12 cellular contexts compared by ENCODE assay signal in the genomic region with DNA sequence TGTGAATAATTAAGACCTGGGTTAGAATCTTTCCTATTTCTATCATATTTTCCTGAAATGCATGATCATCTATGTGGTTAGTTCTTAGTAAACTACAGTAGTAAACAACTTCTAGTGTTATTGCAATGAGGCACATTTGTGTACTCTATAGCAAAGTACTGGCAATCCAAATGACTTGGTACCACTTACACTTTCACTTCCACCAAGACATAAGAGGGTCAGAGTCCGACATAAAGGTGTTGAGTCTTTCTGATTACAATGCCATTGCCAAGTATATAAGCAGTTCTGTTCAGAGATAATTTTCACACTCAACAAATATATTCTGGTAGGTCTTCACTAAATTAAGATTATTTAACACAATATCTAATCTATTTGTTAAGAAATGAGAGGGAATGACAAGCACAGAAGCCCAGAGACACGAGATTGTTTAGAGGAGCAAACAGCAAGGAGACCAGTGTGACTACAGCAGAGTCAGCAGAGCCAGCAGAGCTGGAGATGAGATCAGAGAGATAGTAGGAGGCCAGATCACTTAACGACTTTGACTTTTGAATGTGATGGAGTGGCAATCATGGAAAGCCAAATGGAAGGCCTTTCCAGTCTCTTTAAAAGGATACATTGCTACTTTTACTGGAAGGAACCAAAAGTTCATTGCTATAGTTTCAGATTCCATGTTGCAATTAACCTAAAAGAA. TPM values are rescaled to one million over a fixed set of nuclear protein-coding genes. Genes with fewer than 3 reads are reported as not detected.
DNase-seq lines count a peak whose midpoint lies in the region; ATAC-seq, FAIRE-seq and TF ChIP-seq lines count a peak whose summit lies in the region.
"Had no signal": no experiment of that assay in that cellular context is flagged by ENCODE, and none has a peak within 500 bp of the region (broad histone marks: within the 10 kb centered on the region; RNA-seq: fewer than 3 reads in every experiment).

No MANE protein-coding gene starts in this region.

- no peaks in the 10 kb centered on the region for H3K36me3 ChIP-seq in right lobe of liver
- H3K36me3 ChIP-seq in HepG2 (replicated peaks in 1 of 2; ENCODE audit: control insufficient read depth in 1 of 2, insufficient read depth in 2 of 2, low read length in 2 of 2) = peaks cover 1 to 16% of the 10 kb centered on the region in 2 experiments; a peak in 3 of 5 replicates

- 53% methylated on average over 3 of the region's 3 CpGs for WGBS in right lobe of liver (ENCODE audit: insufficient coverage, low coverage, low lambda C conversion rate, missing lambda C conversion rate)
- WGBS in HepG2 (ENCODE audit: low lambda C conversion rate) = 92% methylated on average over 3 of the region's 3 CpGs

- FAIRE-seq in HepG2 (lab: Jason Lieb, UNC) (no peak), urothelium cell line (lab: Jason Lieb, UNC) (peak; percentile 61)
- FAIRE-seq: keratinocyte had no signal

- intact Hi-C loops in right lobe of liver (cut with DNase I) (no loop called here), HepG2 (cut with micrococcal nuclease; ENCODE audit: unreplicated experiment) (no loop called here)

- POLR2A ChIA-PET in HepG2 (lab: Yijun Ruan, JAX) = no interaction called here

- no peak for TF ChIP-seq EP300 in HepG2 (IDR thresholded peaks at IDR 0.05; ENCODE audit: low read depth in 2 of 2, low read length in 2 of 2)
- no peak for TF ChIP-seq EP300 in HepG2 (CRISPR knock-in tag; IDR thresholded peaks at IDR 0.05; ENCODE audit: borderline replicate concordance)

- H4K20me1 ChIP-seq in HepG2 (ENCODE audit: insufficient read depth, low read length) = peaks cover 50% of the 10 kb centered on the region; the same call in 1 of the 2 replicates

- TF ChIP-seq RAD21 in HepG2 (CRISPR knock-in tag; IDR thresholded peaks at IDR 0.05) = no peak

- H3K4me3 ChIP-seq in right lobe of liver (no peak overlapping the region), HepG2 (replicated peaks in 1 of 3; ENCODE audit: insufficient read depth in 1 of 3, low read depth in 2 of 3, low read length in 3 of 3) (no peak overlapping the region)

- CTCF ChIA-PET in HepG2 (lab: Yijun Ruan, JAX; ENCODE audit: low intra/inter-chr PET ratio, low total read pairs) = no interaction called here

- no peak overlapping the region for H3K9ac ChIP-seq in HepG2 (ENCODE audit: insufficient read depth, low read depth, low read length)

- peak overlapping the region; percentile 53 for H3K27ac Mint-ChIP-seq in activated T-helper 17 cell treated with anti-CD3 and anti-CD28 coated beads, Interleukin-2, amount 50 U/mL, for 72 hours

- no peaks in the 10 kb centered on the region for H3K9me3 ChIP-seq in right lobe of liver
- H3K9me3 ChIP-seq in HepG2 (ENCODE audit: low read length) = no peaks in the 10 kb centered on the region

- H3K9me3 Mint-ChIP-seq in activated T-helper 17 cell treated with anti-CD3 and anti-CD28 coated beads, Interleukin-2, amount 50 U/mL, for 72 hours = no peaks in the 10 kb centered on the region

- no peak overlapping the region for H2AFZ ChIP-seq in HepG2 (ENCODE audit: low read length)

- TF ChIP-seq POLR2A in right lobe of liver (IDR thresholded peaks at IDR 0.05) (no peak), HepG2 (IDR thresholded peaks at IDR 0.05; ENCODE audit: insufficient read depth in 1 of 2, low read depth in 2 of 2, low read length in 2 of 2) (no peak)

- H3K27me3 ChIP-seq in right lobe of liver = no peaks in the 10 kb centered on the region
- no peaks in the 10 kb centered on the region for H3K27me3 ChIP-seq in HepG2 (ENCODE audit: control insufficient read depth in 1 of 2, insufficient read depth in 2 of 2, low read length in 2 of 2)

- H3K27ac ChIP-seq in right lobe of liver = no peak overlapping the region
- H3K27ac ChIP-seq in HepG2 (ENCODE audit: extremely low read length, insufficient read depth, low read length) = no peak overlapping the region

- no TSS peak for BruUV-seq in HepG2 (replicated peaks; lab: Mats Ljungman, UMichigan)

- peaks cover 67% of the 10 kb centered on the region for H3K36me3 Mint-ChIP-seq in activated T-helper 17 cell treated with anti-CD3 and anti-CD28 coated beads, Interleukin-2, amount 50 U/mL, for 72 hours (ENCODE audit: low read depth)

- H3K4me1 ChIP-seq in right lobe of liver (peaks cover 0 to 13% (median 0%) of the 10 kb centered on the region in 4 donors), HepG2 (ENCODE audit: insufficient read depth, low read length) (peaks cover 11% of the 10 kb centered on the region; the same call in 1 of the 2 replicates)

- peak overlapping the region; percentile 41 for H3K4me3 Mint-ChIP-seq in activated T-helper 17 cell treated with anti-CD3 and anti-CD28 coated beads, Interleukin-2, amount 50 U/mL, for 72 hours

- DNase-seq in right lobe of liver = no peak
- no peak for DNase-seq in HepG2 (ENCODE audit: low spot score)
- DNase-seq in urothelium cell line (ENCODE audit: low spot score) = no peak
- no peak for DNase-seq in SHP77 (lab: John Stamatoyannopoulos, UW)
- no peak for DNase-seq in GM13976 (ENCODE audit: low spot score)
- DNase-seq in SHP77 treated with DMSO at 0.1 percent for 48 hours (lab: John Stamatoyannopoulos, UW) = no peak
- DNase-seq: activated naive CD4-positive, alpha-beta T cell; occipital lobe; stimulated activated naive CD4-positive, alpha-beta T cell had no signal

- peaks cover 91% of the 10 kb centered on the region for H3K79me2 ChIP-seq in HepG2 (ENCODE audit: insufficient read depth, low read length)

- no peak overlapping the region for H3K4me2 ChIP-seq in HepG2 (ENCODE audit: low read depth, low read length)

- no peak for TF ChIP-seq CTCF in right lobe of liver (IDR thresholded peaks at IDR 0.05)
- no peak for TF ChIP-seq CTCF in HepG2 (CRISPR knock-in tag; IDR thresholded peaks at IDR 0.05)
- no peak for TF ChIP-seq CTCF in GM13976 (IDR thresholded peaks at IDR 0.05; ENCODE audit: borderline replicate concordance, control extremely low read depth, extremely low read depth, insufficient read depth, missing control alignments)

- no peaks in the 10 kb centered on the region for H3K27me3 Mint-ChIP-seq in activated T-helper 17 cell treated with anti-CD3 and anti-CD28 coated beads, Interleukin-2, amount 50 U/mL, for 72 hours

- in situ Hi-C loops in HepG2 (cut with HindIII; ENCODE audit: extremely low pct_ligation_motif_present, low pct_unique_long_range_greater_than_20kb) = no loop called here
- in situ Hi-C loops in GM13976 (cut with MboI; ENCODE audit: low sequenced_read_pairs, unreplicated experiment) = no loop called here

- ATAC-seq in right lobe of liver (peak; percentile 21 to 55 (median 40)), HepG2 (no peak), HG03066 (IDR thresholded peaks at IDR 0.05; ENCODE audit: low read depth, unreplicated experiment) (peak; percentile 47)
- peak; percentile 62 for ATAC-seq in activated T-helper 17 cell treated with anti-CD3 and anti-CD28 coated beads, Interleukin-2, amount 50 U/mL, for 72 hours (replicated peaks)

- peaks cover 42% of the 10 kb centered on the region for H3K4me1 Mint-ChIP-seq in activated T-helper 17 cell treated with anti-CD3 and anti-CD28 coated beads, Interleukin-2, amount 50 U/mL, for 72 hours

TF ChIP-seq in HepG2, 621 proteins besides CTCF, POLR2A, EP300 and RAD21:
- TF ChIP-seq HOXA9 (CRISPR knock-in tag; IDR thresholded peaks at IDR 0.05; ENCODE audit: borderline replicate concordance) (no peak), MTF1 (CRISPR knock-in tag; IDR thresholded peaks at IDR 0.05) (no peak), CEBPG (CRISPR knock-in tag; IDR thresholded peaks at IDR 0.05) (no peak), ZNF768 (CRISPR knock-in tag; IDR thresholded peaks at IDR 0.05) (no peak), ZNF225 (CRISPR knock-in tag; IDR thresholded peaks at IDR 0.05) (no peak), ZNF569 (CRISPR knock-in tag; IDR thresholded peaks at IDR 0.05; ENCODE audit: borderline replicate concordance) (no peak), ZNF337 (CRISPR knock-in tag; IDR thresholded peaks at IDR 0.05; ENCODE audit: borderline replicate concordance, low read depth) (no peak), KMT2A (CRISPR knock-in tag; IDR thresholded peaks at IDR 0.05) (no peak)

RNA-seq across cellular contexts. Expression of a gene that starts 27.5 kb away (rescaled TPM):
- 10 to 100 TPM in 5 of 6 experiments, 1 to 10 TPM in 1; 9.6 to 20.1 (median 16.5) TPM for total RNA-seq in right lobe of liver
- 20.8 and 26.6 TPM in 2 replicates for total RNA-seq in HepG2 (2016; rRNA removed; fragmentation: Illumina TruSeq; extraction: Trizol)
- 3.2 and 4.1 TPM in 2 replicates for total RNA-seq in HepG2 (2016; cell fraction: cytosol; rRNA removed; fragmentation: Illumina TruSeq; extraction: Trizol; ENCODE audit: low read depth)
- 21.0 and 28.9 TPM in 2 replicates for total RNA-seq in HepG2 (2016; cell fraction: insoluble cytoplasmic fraction; rRNA removed; fragmentation: Illumina TruSeq; extraction: Trizol)
- 12.6 and 14.3 TPM in 2 replicates for total RNA-seq in HepG2 (2016; cell fraction: membrane; rRNA removed; fragmentation: Illumina TruSeq; extraction: Trizol)
- 49.5 and 63.9 TPM in 2 replicates for total RNA-seq in HepG2 (2016; cell fraction: nucleus; rRNA removed; fragmentation: Illumina TruSeq; extraction: Trizol)
- 39.5 and 60.4 TPM in 2 replicates for polyA plus RNA-seq in HepG2 (2011; rRNA removed)
- polyA plus RNA-seq in HepG2 (2011; cell fraction: cytosol; rRNA removed) = 23.4 and 41.7 TPM in 2 replicates
- 69.6 and 75.7 TPM in 2 replicates for polyA plus RNA-seq in HepG2 (2011; cell fraction: nucleus; rRNA removed)
- polyA plus RNA-seq in HepG2 (2012) = 31.5 and 37.6 TPM in 2 replicates
- 0.43 and 0.49 TPM in 2 replicates for polyA plus RNA-seq in HepG2 (2016; cell fraction: cytosol; fragmentation: Illumina TruSeq; extraction: Trizol; ENCODE audit: low read depth)
- polyA plus RNA-seq in HepG2 (2016; cell fraction: insoluble cytoplasmic fraction; fragmentation: Illumina TruSeq; extraction: Trizol; ENCODE audit: low read depth) = 21.4 and 27.3 TPM in 2 replicates
- 2.0 and 2.7 TPM in 2 replicates for polyA plus RNA-seq in HepG2 (2016; cell fraction: membrane; fragmentation: Illumina TruSeq; extraction: Trizol; ENCODE audit: low read depth)
- 56.1 and 68.3 TPM in 2 replicates for polyA plus RNA-seq in HepG2 (2016; cell fraction: nucleus; fragmentation: Illumina TruSeq; extraction: Trizol; ENCODE audit: insufficient read depth, low read depth)
- 40.4 and 54.0 TPM in 2 replicates for polyA minus RNA-seq in HepG2 (2011; rRNA and poly(A)+ RNA removed; ENCODE audit: low replicate concordance)
- polyA minus RNA-seq in HepG2 (2011; cell fraction: cytosol; rRNA and poly(A)+ RNA removed) = 39.9 and 41.5 TPM in 2 replicates
- 211 and 214 TPM in 2 replicates for polyA minus RNA-seq in HepG2 (2011; cell fraction: nucleus; rRNA and poly(A)+ RNA removed)
- total RNA-seq in activated T-helper 17 cell treated with anti-CD3 and anti-CD28 coated beads, Interleukin-2, amount 50 U/mL, for 72 hours = 100 to 1,000 TPM in 1 of 2 donors, 10 to 100 TPM in 1; 98.7 to 116 TPM
